ENCODE assay signal across 1 cellular context in the genomic region with DNA sequence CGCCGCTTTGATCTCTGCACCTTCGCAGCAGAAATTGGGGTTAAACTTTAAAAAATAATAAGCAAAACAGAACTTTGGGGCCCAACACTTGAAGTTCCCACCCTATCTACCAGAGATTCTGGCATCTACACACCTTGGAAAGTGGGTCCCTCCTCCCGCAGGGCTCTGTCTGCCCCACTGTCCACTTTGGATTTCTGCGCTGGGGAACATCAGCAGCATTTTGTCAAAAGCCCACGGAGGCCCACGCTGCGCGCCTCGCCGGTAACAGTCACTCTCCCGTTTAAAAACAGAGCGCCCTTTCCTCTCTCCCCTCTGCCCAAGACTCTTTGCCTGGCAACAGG.
TF ChIP-seq lines count a peak whose summit lies in the region.

No MANE protein-coding gene starts in this region.

TF ChIP-seq in HepG2, 621 proteins besides CTCF, POLR2A, EP300 and RAD21:
- no peak for TF ChIP-seq ZKSCAN5 (CRISPR knock-in tag; IDR thresholded peaks at IDR 0.05)
- TF ChIP-seq AHR (CRISPR knock-in tag; IDR thresholded peaks at IDR 0.05), result no peak
- no peak for TF ChIP-seq TGIF2 (CRISPR knock-in tag; IDR thresholded peaks at IDR 0.05)
- no peak for TF ChIP-seq RFX1 (IDR thresholded peaks at IDR 0.05)
- TF ChIP-seq ZNF530 (CRISPR knock-in tag; IDR thresholded peaks at IDR 0.05; ENCODE audit: low read depth), result no peak
- TF ChIP-seq PAX8 (CRISPR knock-in tag; IDR thresholded peaks at IDR 0.05; ENCODE audit: borderline replicate concordance), result no peak
- no peak for TF ChIP-seq KDM5A (IDR thresholded peaks at IDR 0.05; ENCODE audit: borderline replicate concordance, low read length)
- TF ChIP-seq YY1 (IDR thresholded peaks at IDR 0.05; ENCODE audit: insufficient read depth, insufficient replicate concordance, low read depth, low read length), result no peak
- no peak for TF ChIP-seq HHEX (CRISPR knock-in tag; IDR thresholded peaks at IDR 0.05)
- no peak for TF ChIP-seq KLF11 (CRISPR knock-in tag; IDR thresholded peaks at IDR 0.05)
- TF ChIP-seq RNF2 (conservative IDR thresholded peaks at IDR 0.05; ENCODE audit: low read depth), result no peak
- TF ChIP-seq RCOR2 (CRISPR knock-in tag; IDR thresholded peaks at IDR 0.05), result no peak
- no peak for TF ChIP-seq ARID2 (CRISPR knock-in tag; IDR thresholded peaks at IDR 0.05; ENCODE audit: borderline replicate concordance)
- TF ChIP-seq ZNF235 (CRISPR knock-in tag; IDR thresholded peaks at IDR 0.05; ENCODE audit: borderline replicate concordance), result no peak
- no peak for TF ChIP-seq ZNF292 (CRISPR knock-in tag; IDR thresholded peaks at IDR 0.05; ENCODE audit: borderline replicate concordance, low read depth)
- no peak for TF ChIP-seq ZNF629 (CRISPR knock-in tag; conservative IDR thresholded peaks at IDR 0.05)
- TF ChIP-seq NBN (conservative IDR thresholded peaks at IDR 0.05), result no peak
